In genomic region chr2:77521931-77522470, GRCh38 we compare ENCODE assay signal across 9 cellular contexts. TPM values are rescaled to one million over a fixed set of nuclear protein-coding genes. Genes with fewer than 3 reads are reported as not detected.
DNase-seq lines count a peak whose midpoint lies in the region; TF ChIP-seq lines count a peak whose summit lies in the region.
"Had no signal": no experiment of that assay in that cellular context is flagged by ENCODE, and none has a peak within 500 bp of the region (broad histone marks: within the 10 kb centered on the region; RNA-seq: fewer than 3 reads in every experiment).

LRRTM4 (minus strand) TSS chr2:77522376.

- H3K79me2 ChIP-seq in mammary epithelial cell (ENCODE audit: insufficient read depth, low read length) = no peaks in the 10 kb centered on the region

- no peaks in the 10 kb centered on the region for H3K27me3 ChIP-seq in mammary epithelial cell (ENCODE audit: insufficient read depth, low read length)

- CTCF ChIA-PET in MCF 10A (lab: Yijun Ruan, JAX) = interaction anchor here (0.5 kb wide), 1 partner anchor 821 kb away, joined by 3 read pairs; no protein-coding TSS in a partner anchor
- CTCF ChIA-PET in mammary epithelial cell (lab: Charles Lee; ENCODE audit: low non-redundant PET) = no interaction called here

- H3K4me1 Mint-ChIP-seq in MCF 10A (ENCODE audit: insufficient read depth, unreplicated experiment) = no peaks in the 10 kb centered on the region

- H3K36me3 ChIP-seq in mammary epithelial cell (ENCODE audit: insufficient read depth, low read length) = no peaks in the 10 kb centered on the region
- no peaks in the 10 kb centered on the region for H3K36me3 ChIP-seq in urinary bladder (ENCODE audit: insufficient read depth)

- H3K9ac ChIP-seq in mammary epithelial cell (ENCODE audit: insufficient read depth, low read length) = no peak within 1 kb of the TSS

- no peak within 1 kb of the TSS for H3K27ac ChIP-seq in mammary epithelial cell (ENCODE audit: insufficient read depth, low read depth, low read length)
- no peak within 1 kb of the TSS for H3K27ac ChIP-seq in VCaP
- peak within 1 kb of the TSS; percentile 50 for H3K27ac ChIP-seq in urinary bladder (ENCODE audit: low read depth)

- intact Hi-C loops in MCF 10A (cut with micrococcal nuclease) (loop anchor here (5.0 kb wide), 1 partner anchor 570 kb away; no protein-coding TSS in a partner anchor), mammary epithelial cell (cut with micrococcal nuclease) (no loop called here)

- BruUV-seq in MCF 10A (replicated peaks; lab: Mats Ljungman, UMichigan) = no TSS peak
- BruUV-seq in mammary epithelial cell (replicated peaks; lab: Mats Ljungman, UMichigan) = no TSS peak

- peaks cover 4% of the 10 kb centered on the region for H3K36me3 Mint-ChIP-seq in MCF 10A (ENCODE audit: insufficient read depth, unreplicated experiment)

- TF ChIP-seq CTCF in MCF 10A (IDR thresholded peaks at IDR 0.05; ENCODE audit: unreplicated experiment) (no peak), mammary epithelial cell (conservative IDR thresholded peaks at IDR 0.05 in 1 of 2, IDR thresholded peaks at IDR 0.05 in 1 of 2; ENCODE audit: extremely low read depth in 1 of 2, insufficient read depth in 1 of 2, low read depth in 1 of 2, low read length in 2 of 2) (no peak), VCaP (conservative IDR thresholded peaks at IDR 0.05) (peak; percentile 75)

- dilution Hi-C loops in mammary epithelial cell (cut with HindIII; ENCODE audit: low sequenced_read_pairs) = no loop called here

- H3K27ac Mint-ChIP-seq in MCF 10A (ENCODE audit: low read depth, unreplicated experiment) = no peak within 1 kb of the TSS

- H3K27me3 Mint-ChIP-seq in MCF 10A (ENCODE audit: insufficient read depth, unreplicated experiment) = peaks cover 43% of the 10 kb centered on the region

- in situ Hi-C loops in mammary epithelial cell (cut with MboI; ENCODE audit: low sequenced_read_pairs in 2 of 2) = no loop called here

- H3K4me3 Mint-ChIP-seq in MCF 10A (ENCODE audit: unreplicated experiment) = no peak within 1 kb of the TSS

- peak; percentile 4 for DNase-seq in MCF 10A (ENCODE audit: unreplicated experiment)
- DNase-seq in mammary epithelial cell = no peak
- no peak for DNase-seq in NK-92 treated with Interleukin-12 subunit alpha and Interleukin-12 subunit beta, amount 100 ng/mL, for 24 hours (lab: John Stamatoyannopoulos, UW)
- no peak for DNase-seq in NCI-H2196 treated with DMSO at 0.1 percent for 48 hours (lab: John Stamatoyannopoulos, UW; ENCODE audit: unreplicated experiment)
- no peak for DNase-seq in activated T-cell treated with anti-CD3 and anti-CD28 coated beads, Interleukin-2, amount 50 U/mL, for 48 hours
- DNase-seq: left cardiac atrium had no signal

- H4K20me1 ChIP-seq in mammary epithelial cell (ENCODE audit: insufficient read depth, low read length) = no peaks in the 10 kb centered on the region

- POLR2A ChIA-PET in MCF 10A (lab: Yijun Ruan, JAX) = no interaction called here

- H3K4me1 ChIP-seq in mammary epithelial cell (ENCODE audit: insufficient read depth, low read length) = no peaks in the 10 kb centered on the region
- no peaks in the 10 kb centered on the region for H3K4me1 ChIP-seq in urinary bladder (ENCODE audit: insufficient read depth)

- H3K9me3 Mint-ChIP-seq in MCF 10A (ENCODE audit: unreplicated experiment) = no peaks in the 10 kb centered on the region

- 17% methylated on average over 3 of the region's 4 CpGs for WGBS in mammary epithelial cell (ENCODE audit: low coverage, missing lambda C conversion rate)
- 17% methylated on average over 4 of the region's 4 CpGs for WGBS in urinary bladder

- H3K9me3 ChIP-seq in mammary epithelial cell (replicated peaks; ENCODE audit: insufficient read depth, low read length) = peaks cover 4% of the 10 kb centered on the region

- H3K4me2 ChIP-seq in mammary epithelial cell (ENCODE audit: insufficient read depth, low read depth, low read length) = no peak within 1 kb of the TSS

- H2AFZ ChIP-seq in mammary epithelial cell (ENCODE audit: low read depth, low read length) = no peak within 1 kb of the TSS

- no peak within 1 kb of the TSS for H3K4me3 ChIP-seq in mammary epithelial cell (replicated peaks in 1 of 3; ENCODE audit: insufficient read depth in 1 of 3, low read depth in 2 of 3, low read length in 3 of 3)
- peak within 1 kb of the TSS; percentile 2 for H3K4me3 ChIP-seq in iPS-11a (ENCODE audit: low read depth, low read length)
- H3K4me3 ChIP-seq in urinary bladder (ENCODE audit: low read depth, low read length) = peak within 1 kb of the TSS; percentile 22

RNA-seq across cellular contexts. Expression of gene LRRTM4, which starts in this region (rescaled TPM):
- total RNA-seq in MCF 10A (2022) (not detected in 2 replicates), mammary epithelial cell (not detected), urinary bladder (13.9 TPM)
- polyA plus RNA-seq in mammary epithelial cell (not detected), urinary bladder (0.34 TPM)
- not detected for polyA minus RNA-seq in mammary epithelial cell

Comparison
In these comparisons a context has a peak if more than half of its experiments do, and no peak if none do; other contexts are left out.
1. RNA of gene LRRTM4 (total RNA-seq): 13.9 TPM in urinary bladder (single experiment); not detected in MCF 10A and not detected in mammary epithelial cell; every median in the first group is over 10 times any median in the second.
2. Peak in DNase-seq in MCF 10A; RNA of the gene not detected or under 1 TPM.
3. H3K4me3 ChIP-seq: peak in iPS-11a (single experiment) and urinary bladder (single experiment); none in mammary epithelial cell (0 of 3).